In genomic region chr9:77978086-77978781, GRCh38 we compare ENCODE assay signal across 10 cellular contexts. TPM values are rescaled to one million over a fixed set of nuclear protein-coding genes. Genes with fewer than 3 reads are reported as not detected.
DNase-seq lines count a peak whose midpoint lies in the region; ATAC-seq, FAIRE-seq and TF ChIP-seq lines count a peak whose summit lies in the region.
"Had no signal": no experiment of that assay in that cellular context is flagged by ENCODE, and none has a peak within 500 bp of the region (broad histone marks: within the 10 kb centered on the region; RNA-seq: fewer than 3 reads in every experiment).

No MANE protein-coding gene starts in this region.

- POLR2A ChIA-PET in CD4-positive, alpha-beta T cell (lab: Charles Lee), result interaction anchor here (0.6 to 2.5 kb wide), 10 partner anchors 22 to 246 kb away, joined by 3 to 11 read pairs (median 4); no protein-coding TSS in a partner anchor
- POLR2A ChIA-PET in activated CD4-positive, alpha-beta memory T cell treated with anti-CD3 and anti-CD28 coated beads, Interleukin-2, amount 10 ng/mL, durations not matched to agents 7 days and 5 days (lab: Charles Lee), result interaction anchor here (0.6 to 2.3 kb wide), 6 partner anchors 9 to 142 kb away, joined by 3 to 14 read pairs (median 6); partner anchors contain the start of gene GNAQ

- no peaks in the 10 kb centered on the region for H3K36me3 ChIP-seq in mucosa of descending colon (ENCODE audit: low read depth)
- H3K36me3 ChIP-seq in psoas muscle (ENCODE audit: insufficient read depth in 1 of 2, low read depth in 1 of 2), result peaks cover 0 to 4% of the 10 kb centered on the region in 2 donors

- H3K27ac Mint-ChIP-seq in CD4-positive, alpha-beta T cell, result peak overlapping the region; percentile 40
- peak overlapping the region in 1 of 3 donors; percentile 58 for H3K27ac Mint-ChIP-seq in IgD-negative memory B cell
- peak overlapping the region; percentile 77 for H3K27ac Mint-ChIP-seq in activated CD4-positive, alpha-beta memory T cell treated with anti-CD3 and anti-CD28 coated beads, Interleukin-2, amount 10 ng/mL, durations not matched to agents 7 days and 5 days

- peaks cover 77% of the 10 kb centered on the region for H3K4me1 Mint-ChIP-seq in CD4-positive, alpha-beta T cell (ENCODE audit: low read depth)
- H3K4me1 Mint-ChIP-seq in IgD-negative memory B cell, result peaks cover 20 to 27% (median 26%) of the 10 kb centered on the region in 3 donors
- peaks cover 58% of the 10 kb centered on the region for H3K4me1 Mint-ChIP-seq in activated CD4-positive, alpha-beta memory T cell treated with anti-CD3 and anti-CD28 coated beads, Interleukin-2, amount 10 ng/mL, durations not matched to agents 7 days and 5 days

- 81 to 83% (median 83%) methylated on average over 3 of the region's 3 CpGs for WGBS in psoas muscle, 3 donors

- peak overlapping the region; percentile 39 for H3K4me3 Mint-ChIP-seq in CD4-positive, alpha-beta T cell
- H3K4me3 Mint-ChIP-seq in IgD-negative memory B cell, result peak overlapping the region in 3 of 4 donors; percentile 26 to 69 (median 26)
- H3K4me3 Mint-ChIP-seq in activated CD4-positive, alpha-beta memory T cell treated with anti-CD3 and anti-CD28 coated beads, Interleukin-2, amount 10 ng/mL, durations not matched to agents 7 days and 5 days, result peak overlapping the region; percentile 8

- CTCF ChIA-PET in CD4-positive, alpha-beta T cell (lab: Charles Lee), result interaction anchor here (1.0 to 2.2 kb wide), 4 partner anchors 22 to 75 kb away, joined by 3 to 22 read pairs (median 5); no protein-coding TSS in a partner anchor
- CTCF ChIA-PET in activated CD4-positive, alpha-beta memory T cell treated with anti-CD3 and anti-CD28 coated beads, Interleukin-2, amount 10 ng/mL, durations not matched to agents 7 days and 5 days (lab: Charles Lee), result interaction anchor here (1.3 to 5.7 kb wide), 12 partner anchors 15 to 237 kb away, joined by 3 to 77 read pairs (median 10); partner anchors contain the start of gene GNAQ

- H3K9me3 ChIP-seq in CD4-positive, alpha-beta T cell (ENCODE audit: control insufficient read depth, low read length), result no peaks in the 10 kb centered on the region
- no peaks in the 10 kb centered on the region for H3K9me3 ChIP-seq in mucosa of descending colon
- no peaks in the 10 kb centered on the region for H3K9me3 ChIP-seq in psoas muscle

- DNase-seq in CD4-positive, alpha-beta T cell, result no peak
- no peak for DNase-seq in activated CD4-positive, alpha-beta memory T cell treated with anti-CD3 and anti-CD28 coated beads, Interleukin-2, amount 10 ng/mL, durations not matched to agents 7 days and 5 days
- no peak for DNase-seq in mucosa of descending colon
- DNase-seq in psoas muscle, result no peak
- no peak for DNase-seq in GM12891 (ENCODE audit: insufficient read length, low spot score)
- DNase-seq in NCI-H526 treated with DMSO at 0.1 percent for 48 hours (lab: John Stamatoyannopoulos, UW), result no peak
- DNase-seq: activated CD4-positive, alpha-beta T cell treated with anti-CD3 and anti-CD28 coated beads, Interleukin-2, amount 50 U/mL, for 1 hour; occipital lobe had no signal

- no peak for ATAC-seq in CD4-positive, alpha-beta T cell (ENCODE audit: poor library complexity)
- ATAC-seq in mucosa of descending colon (peak; percentile 61), psoas muscle (no peak), HG02870 (IDR thresholded peaks at IDR 0.05; ENCODE audit: unreplicated experiment) (no peak)

- H3K4me3 ChIP-seq in mucosa of descending colon (no peak overlapping the region), psoas muscle (no peak overlapping the region)

- FAIRE-seq in GM12891 (lab: Jason Lieb, UNC), result no peak

- no peaks in the 10 kb centered on the region for H3K36me3 Mint-ChIP-seq in CD4-positive, alpha-beta T cell (ENCODE audit: low read depth)
- peaks cover 2% of the 10 kb centered on the region for H3K36me3 Mint-ChIP-seq in IgD-negative memory B cell
- H3K36me3 Mint-ChIP-seq in activated CD4-positive, alpha-beta memory T cell treated with anti-CD3 and anti-CD28 coated beads, Interleukin-2, amount 10 ng/mL, durations not matched to agents 7 days and 5 days (ENCODE audit: low read depth), result no peaks in the 10 kb centered on the region

- no peaks in the 10 kb centered on the region for H3K27me3 Mint-ChIP-seq in CD4-positive, alpha-beta T cell
- peaks cover 3% of the 10 kb centered on the region for H3K27me3 Mint-ChIP-seq in IgD-negative memory B cell
- no peaks in the 10 kb centered on the region for H3K27me3 Mint-ChIP-seq in activated CD4-positive, alpha-beta memory T cell treated with anti-CD3 and anti-CD28 coated beads, Interleukin-2, amount 10 ng/mL, durations not matched to agents 7 days and 5 days

- intact Hi-C loops in CD4-positive, alpha-beta T cell (cut with DNase I, micrococcal nuclease), result loop anchor here (5.0 to 10.0 kb wide), 3 partner anchors 73 to 397 kb away; no protein-coding TSS in a partner anchor
- intact Hi-C loops in mucosa of descending colon (cut with DNase I, micrococcal nuclease), result loop anchor here in 1 of 2 donors (10.0 kb wide), 1 partner anchor 57 kb away; the partner anchor contains the start of gene GNAQ
- intact Hi-C loops in psoas muscle (cut with DNase I), result loop anchor here in 1 of 2 donors (5.0 kb wide), 1 partner anchor 54 kb away; the partner anchor contains the start of gene GNAQ

- peak overlapping the region; percentile 32 for H3K27ac ChIP-seq in CD4-positive, alpha-beta T cell (ENCODE audit: low read depth, low read length)
- H3K27ac ChIP-seq in psoas muscle, result no peak overlapping the region

- TF ChIP-seq POLR2A in GM12891 (IDR thresholded peaks at IDR 0.05; ENCODE audit: low read depth, low read length), result no peak

- no peaks in the 10 kb centered on the region for H3K9me3 Mint-ChIP-seq in CD4-positive, alpha-beta T cell
- no peaks in the 10 kb centered on the region for H3K9me3 Mint-ChIP-seq in IgD-negative memory B cell
- no peaks in the 10 kb centered on the region for H3K9me3 Mint-ChIP-seq in activated CD4-positive, alpha-beta memory T cell treated with anti-CD3 and anti-CD28 coated beads, Interleukin-2, amount 10 ng/mL, durations not matched to agents 7 days and 5 days

- no peak for TF ChIP-seq CTCF in CD4-positive, alpha-beta T cell (IDR thresholded peaks at IDR 0.05)
- no peak for TF ChIP-seq CTCF in mucosa of descending colon (IDR thresholded peaks at IDR 0.05)
- no peak for TF ChIP-seq CTCF in psoas muscle (IDR thresholded peaks at IDR 0.05)

- no peaks in the 10 kb centered on the region for H3K27me3 ChIP-seq in CD4-positive, alpha-beta T cell (ENCODE audit: control insufficient read depth, insufficient read depth, low read length)
- no peaks in the 10 kb centered on the region for H3K27me3 ChIP-seq in psoas muscle (ENCODE audit: insufficient read depth in 3 of 3, low read length in 2 of 3)

- H3K4me1 ChIP-seq in mucosa of descending colon (ENCODE audit: low read depth) (peaks cover 57% of the 10 kb centered on the region), psoas muscle (peaks cover 50% of the 10 kb centered on the region)

TF ChIP-seq in GM12891, 5 proteins besides CTCF, POLR2A, EP300 and RAD21:
- TF ChIP-seq SPI1 (IDR thresholded peaks at IDR 0.05; ENCODE audit: low read depth, low read length) (no peak), POU2F2 (IDR thresholded peaks at IDR 0.05; ENCODE audit: low read depth, low read length) (no peak)
TF ChIP-seq in GM12891: peak in this region for 0.

RNA-seq across cellular contexts. Expression of gene GNAQ, which starts 53.4 kb away (rescaled TPM):
- total RNA-seq in CD4-positive, alpha-beta T cell, result 10 to 100 TPM; 55.5 to 55.9 TPM
- 0.39 TPM for polyA plus RNA-seq in IgD-negative memory B cell
- 10 to 100 TPM; 28.0 to 28.8 TPM for total RNA-seq in activated CD4-positive, alpha-beta memory T cell treated with anti-CD3 and anti-CD28 coated beads, Interleukin-2, amount 10 ng/mL, durations not matched to agents 7 days and 5 days
- 100 to 1,000 TPM in 2 of 3 donors, 10 to 100 TPM in 1; 95.9 to 115 (median 104) TPM for total RNA-seq in mucosa of descending colon
- 10 to 100 TPM; 19.4 to 26.6 (median 24.3) TPM for total RNA-seq in psoas muscle
- polyA plus RNA-seq in psoas muscle, result 10 to 100 TPM in 2 of 3 donors, 1 to 10 TPM in 1; 8.3 to 26.3 (median 12.2) TPM
- polyA plus RNA-seq in GM12891 (2012; ENCODE audit: low read depth, missing spikeins), result 0.18 TPM
